16 cellular contexts compared by ENCODE assay signal in genomic region chr22:44103735-44104134, GRCh38.
DNase-seq lines count a peak whose midpoint lies in the region; ATAC-seq, FAIRE-seq and TF ChIP-seq lines count a peak whose summit lies in the region.
"Had no signal": no experiment of that assay in that cellular context is flagged by ENCODE, and none has a peak within 500 bp of the region (broad histone marks: within the 10 kb centered on the region; RNA-seq: fewer than 3 reads in every experiment).

No MANE protein-coding gene starts in this region.

- no peak overlapping the region for H3K9ac ChIP-seq in HepG2 (ENCODE audit: insufficient read depth, low read depth, low read length)

- TF ChIP-seq RAD21 in HepG2 (CRISPR knock-in tag; IDR thresholded peaks at IDR 0.05), result no peak

- no peak overlapping the region for H3K4me3 ChIP-seq in HepG2 (replicated peaks in 1 of 3; ENCODE audit: insufficient read depth in 1 of 3, low read depth in 2 of 3, low read length in 3 of 3)
- H3K4me3 ChIP-seq: GM23338 had no signal

- TF ChIP-seq EP300 in HepG2 (IDR thresholded peaks at IDR 0.05; ENCODE audit: low read depth in 2 of 2, low read length in 2 of 2) (no peak), HepG2 (CRISPR knock-in tag; IDR thresholded peaks at IDR 0.05; ENCODE audit: borderline replicate concordance) (no peak)

- TF ChIP-seq POLR2A in HepG2 (IDR thresholded peaks at IDR 0.05; ENCODE audit: insufficient read depth in 1 of 2, low read depth in 2 of 2, low read length in 2 of 2), result no peak

- 9% methylated on average over 4 of the region's 4 CpGs for WGBS in HepG2 (ENCODE audit: low lambda C conversion rate)

- H3K79me2 ChIP-seq in HepG2 (ENCODE audit: insufficient read depth, low read length), result no peaks in the 10 kb centered on the region

- in situ Hi-C loops in HepG2 (cut with HindIII; ENCODE audit: extremely low pct_ligation_motif_present, low pct_unique_long_range_greater_than_20kb), result no loop called here

- DNase-seq in left ventricle myocardium superior (peak; percentile 8), left cardiac atrium (no peak), HepG2 (ENCODE audit: low spot score) (no peak), renal cortical epithelial cell (ENCODE audit: low read depth) (peak; percentile 13), mesenteric fat pad (ENCODE audit: low spot score) (no peak), inferior parietal cortex (ENCODE audit: extremely low spot score) (no peak)
- DNase-seq: 8988T; C1 segment of cervical spinal cord; CD4-positive, alpha-beta T cell; DMS79; H9 had no signal

- H3K4me2 ChIP-seq in HepG2 (ENCODE audit: low read depth, low read length), result no peak overlapping the region
- H3K4me2 ChIP-seq: GM23338 had no signal

- H3K9me3 ChIP-seq in HepG2 (ENCODE audit: low read length), result no peaks in the 10 kb centered on the region

- intact Hi-C loops in left ventricle myocardium superior (cut with micrococcal nuclease) (no loop called here), left cardiac atrium (cut with DNase I) (no loop called here), HepG2 (cut with micrococcal nuclease; ENCODE audit: unreplicated experiment) (no loop called here)

- H3K27ac ChIP-seq in HepG2 (ENCODE audit: extremely low read length, insufficient read depth, low read length), result no peak overlapping the region
- H3K27ac ChIP-seq: HL-60 had no signal

- TF ChIP-seq CTCF in HepG2 (CRISPR knock-in tag; IDR thresholded peaks at IDR 0.05), result no peak

- POLR2A ChIA-PET in HepG2 (lab: Yijun Ruan, JAX), result no interaction called here

- no peak for FAIRE-seq in HepG2 (lab: Jason Lieb, UNC)
- FAIRE-seq: GM12891 had no signal

- no peak for ATAC-seq in left ventricle myocardium superior
- no peak for ATAC-seq in left cardiac atrium
- no peak for ATAC-seq in HepG2
- ATAC-seq in HG03196 (IDR thresholded peaks at IDR 0.05; ENCODE audit: unreplicated experiment), result no peak
- ATAC-seq in HG02588 (IDR thresholded peaks at IDR 0.05; ENCODE audit: unreplicated experiment), result no peak
- ATAC-seq: GM23338 had no signal

- CTCF ChIA-PET in HepG2 (lab: Yijun Ruan, JAX; ENCODE audit: low intra/inter-chr PET ratio, low total read pairs), result no interaction called here

- H2AFZ ChIP-seq in HepG2 (ENCODE audit: low read length), result no peak overlapping the region
- H2AFZ ChIP-seq: GM23338 had no signal

- no peaks in the 10 kb centered on the region for H3K4me1 ChIP-seq in HepG2 (ENCODE audit: insufficient read depth, low read length)

- peaks cover 0 to 2% of the 10 kb centered on the region in 2 experiments; a peak in 3 of 5 replicates for H3K27me3 ChIP-seq in HepG2 (ENCODE audit: control insufficient read depth in 1 of 2, insufficient read depth in 2 of 2, low read length in 2 of 2)

- H4K20me1 ChIP-seq in HepG2 (ENCODE audit: insufficient read depth, low read length), result no peaks in the 10 kb centered on the region

- H3K36me3 ChIP-seq in HepG2 (replicated peaks in 1 of 2; ENCODE audit: control insufficient read depth in 1 of 2, insufficient read depth in 2 of 2, low read length in 2 of 2), result no peaks in the 10 kb centered on the region

- no TSS peak for BruUV-seq in HepG2 (replicated peaks; lab: Mats Ljungman, UMichigan)

TF ChIP-seq in HepG2, 621 proteins besides CTCF, POLR2A, EP300 and RAD21:
- TF ChIP-seq HNF4A (CRISPR knock-in tag; IDR thresholded peaks at IDR 0.05), result 0 out of 2 replicates have a peak, but pooled peaks have one; percentile 12
- TF ChIP-seq JDP2 (CRISPR knock-in tag; IDR thresholded peaks at IDR 0.05; ENCODE audit: borderline replicate concordance), result no peak

Comparison
In these comparisons a context has a peak if more than half of its experiments do, and no peak if none do; other contexts are left out.
1. DNase-seq: peak in left ventricle myocardium superior (single experiment) and renal cortical epithelial cell (single experiment); none in left cardiac atrium (single experiment), HepG2 (single experiment), mesenteric fat pad (single experiment) and inferior parietal cortex (single experiment).